Comparison of ENCODE assay signal across 9 cellular contexts in genomic region chr2:63048367-63049171, GRCh38. TPM values are rescaled to one million over a fixed set of nuclear protein-coding genes. Genes with fewer than 3 reads are reported as not detected.
DNase-seq lines count a peak whose midpoint lies in the region; ATAC-seq lines count a peak whose summit lies in the region.
"Had no signal": no experiment of that assay in that cellular context is flagged by ENCODE, and none has a peak within 500 bp of the region (broad histone marks: within the 10 kb centered on the region; RNA-seq: fewer than 3 reads in every experiment).

No MANE protein-coding gene starts in this region.

- no peak for ATAC-seq in activated T-helper 17 cell treated with anti-CD3 and anti-CD28 coated beads, Interleukin-2, amount 50 U/mL, for 72 hours (replicated peaks)
- ATAC-seq in left lobe of liver (peak; percentile 33), HG03025 (IDR thresholded peaks at IDR 0.05; ENCODE audit: low FRiP score, unreplicated experiment) (no peak)
- ATAC-seq: gastroesophageal sphincter had no signal

- H3K4me1 Mint-ChIP-seq in activated T-helper 17 cell treated with anti-CD3 and anti-CD28 coated beads, Interleukin-2, amount 50 U/mL, for 72 hours = peaks cover 15% of the 10 kb centered on the region

- H3K27me3 Mint-ChIP-seq in activated T-helper 17 cell treated with anti-CD3 and anti-CD28 coated beads, Interleukin-2, amount 50 U/mL, for 72 hours = peaks cover 59% of the 10 kb centered on the region

- H3K27ac Mint-ChIP-seq in activated T-helper 17 cell treated with anti-CD3 and anti-CD28 coated beads, Interleukin-2, amount 50 U/mL, for 72 hours = no peak overlapping the region

- DNase-seq in stimulated activated CD4-positive, alpha-beta T cell treated with anti-CD3 and anti-CD28 coated beads, Interleukin-15, amount 100 ng/mL, for 24 hours = peak; percentile 11
- no peak for DNase-seq in stimulated activated CD4-positive, alpha-beta T cell treated with anti-CD3 and anti-CD28 coated beads, Interleukin-4, amount 100 ng/mL, for 1 hour
- DNase-seq in left lobe of liver (ENCODE audit: low spot score) (peak; percentile 47), kidney tubule cell (ENCODE audit: low spot score) (no peak), GM19238 (ENCODE audit: insufficient read length, low spot score) (no peak)
- no peak for DNase-seq in stimulated activated CD4-positive, alpha-beta T cell treated with anti-CD3 and anti-CD28 coated beads, Interleukin-1b, Interleukin-23, amount 100 ng/mL, for 48 hours

- H3K36me3 Mint-ChIP-seq in activated T-helper 17 cell treated with anti-CD3 and anti-CD28 coated beads, Interleukin-2, amount 50 U/mL, for 72 hours (ENCODE audit: low read depth) = peaks cover 43% of the 10 kb centered on the region

- no peaks in the 10 kb centered on the region for H3K9me3 Mint-ChIP-seq in activated T-helper 17 cell treated with anti-CD3 and anti-CD28 coated beads, Interleukin-2, amount 50 U/mL, for 72 hours

- peak overlapping the region; percentile 87 for H3K4me3 Mint-ChIP-seq in activated T-helper 17 cell treated with anti-CD3 and anti-CD28 coated beads, Interleukin-2, amount 50 U/mL, for 72 hours

RNA-seq across cellular contexts. Expression of gene OTX1, which starts 2.1 kb away (rescaled TPM):
- not detected for total RNA-seq in activated T-helper 17 cell treated with anti-CD3 and anti-CD28 coated beads, Interleukin-2, amount 50 U/mL, for 72 hours
- not detected for total RNA-seq in left lobe of liver

Comparison
In these comparisons a context has a peak if more than half of its experiments do, and no peak if none do; other contexts are left out.
1. DNase-seq: peak in stimulated activated CD4-positive, alpha-beta T cell treated with anti-CD3 and anti-CD28 coated beads, Interleukin-15, amount 100 ng/mL, for 24 hours (single experiment) and left lobe of liver (single experiment); none in stimulated activated CD4-positive, alpha-beta T cell treated with anti-CD3 and anti-CD28 coated beads, Interleukin-4, amount 100 ng/mL, for 1 hour (single experiment), kidney tubule cell (single experiment), GM19238 (single experiment) and stimulated activated CD4-positive, alpha-beta T cell treated with anti-CD3 and anti-CD28 coated beads, Interleukin-1b, Interleukin-23, amount 100 ng/mL, for 48 hours (single experiment).